In genomic region chr10:17062493-17063487, GRCh38 we compare ENCODE assay signal across 9 cellular contexts.
DNase-seq lines count a peak whose midpoint lies in the region; ATAC-seq and TF ChIP-seq lines count a peak whose summit lies in the region.
"Had no signal": no experiment of that assay in that cellular context is flagged by ENCODE, and none has a peak within 500 bp of the region (broad histone marks: within the 10 kb centered on the region; RNA-seq: fewer than 3 reads in every experiment).

No MANE protein-coding gene starts in this region.

- no peak overlapping the region for H3K27ac Mint-ChIP-seq in activated naive CD4-positive, alpha-beta T cell treated with anti-CD3 and anti-CD28 coated beads, Interleukin-2, amount 50 U/mL, for 72 hours
- H3K27ac Mint-ChIP-seq: IgD-negative memory B cell had no signal

- no peaks in the 10 kb centered on the region for H3K27me3 ChIP-seq in effector memory CD4-positive, alpha-beta T cell (replicated peaks; ENCODE audit: control insufficient read depth, insufficient read depth, low read length, poor library complexity, severe bottlenecking)

- no peaks in the 10 kb centered on the region for H3K9me3 ChIP-seq in effector memory CD4-positive, alpha-beta T cell (ENCODE audit: control insufficient read depth, low read length)

- H3K36me3 ChIP-seq in effector memory CD4-positive, alpha-beta T cell (ENCODE audit: control insufficient read depth, insufficient read depth, low read length) = no peaks in the 10 kb centered on the region

- no peaks in the 10 kb centered on the region for H3K9me3 Mint-ChIP-seq in activated naive CD4-positive, alpha-beta T cell treated with anti-CD3 and anti-CD28 coated beads, Interleukin-2, amount 50 U/mL, for 72 hours
- H3K9me3 Mint-ChIP-seq: IgD-negative memory B cell had no signal

- ATAC-seq in activated naive CD4-positive, alpha-beta T cell treated with anti-CD3 and anti-CD28 coated beads, Interleukin-2, amount 50 U/mL, for 72 hours = no peak
- no peak for ATAC-seq in GM21786 (IDR thresholded peaks at IDR 0.05; ENCODE audit: unreplicated experiment)

- H3K4me1 ChIP-seq in effector memory CD4-positive, alpha-beta T cell (ENCODE audit: control insufficient read depth, insufficient read depth, low read length, poor library complexity, severe bottlenecking) = peaks cover 5% of the 10 kb centered on the region

- peak overlapping the region; percentile 18 for H3K4me3 ChIP-seq in AG10803 (ENCODE audit: low read length)
- H3K4me3 ChIP-seq in effector memory CD4-positive, alpha-beta T cell (ENCODE audit: insufficient read depth, low read depth, low read length, poor library complexity, severe bottlenecking) = no peak overlapping the region

- DNase-seq in AG10803 (ENCODE audit: low read depth) (peak; percentile 89), RKO (ENCODE audit: low spot score) (peak; percentile 100), fibroblast of gingiva (ENCODE audit: low read depth) (peak; percentile 81), non-pigmented ciliary epithelial cell (ENCODE audit: low read depth) (peak; percentile 85), NAMALWA (ENCODE audit: low spot score) (no peak)
- no peak for DNase-seq in activated naive CD4-positive, alpha-beta T cell treated with anti-CD3 and anti-CD28 coated beads, Interleukin-2, amount 50 U/mL, for 72 hours (ENCODE audit: low spot score in 2 of 2)
- no peak for DNase-seq in effector memory CD4-positive, alpha-beta T cell

- H3K27ac ChIP-seq in effector memory CD4-positive, alpha-beta T cell (ENCODE audit: insufficient read depth, low read length, poor library complexity, severe bottlenecking) = no peak overlapping the region

- peaks cover 0 to 4% of the 10 kb centered on the region in 2 donors for H3K36me3 Mint-ChIP-seq in activated naive CD4-positive, alpha-beta T cell treated with anti-CD3 and anti-CD28 coated beads, Interleukin-2, amount 50 U/mL, for 72 hours

- no peak for TF ChIP-seq CTCF in AG10803 (conservative IDR thresholded peaks at IDR 0.05; ENCODE audit: low read length)

Comparison
In these comparisons a context has a peak if more than half of its experiments do, and no peak if none do; other contexts are left out.
1. DNase-seq: peak in AG10803 (single experiment), RKO (single experiment), fibroblast of gingiva (single experiment) and non-pigmented ciliary epithelial cell (single experiment); none in activated naive CD4-positive, alpha-beta T cell treated with anti-CD3 and anti-CD28 coated beads, Interleukin-2, amount 50 U/mL, for 72 hours (0 of 2), NAMALWA (single experiment) and effector memory CD4-positive, alpha-beta T cell (0 of 3).